13 cellular contexts compared by ENCODE assay signal in genomic region chr9:114613087-114613486, GRCh38. TPM values are rescaled to one million over a fixed set of nuclear protein-coding genes. Genes with fewer than 3 reads are reported as not detected.
A peak's percentile ranks its signal among the peaks of the same experiment; 100 is the strongest.
DNase-seq lines count a peak whose midpoint lies in the region; ATAC-seq and TF ChIP-seq lines count a peak whose summit lies in the region.
"Had no signal": no experiment of that assay in that cellular context is flagged by ENCODE, and none has a peak within 500 bp of the region (broad histone marks: within the 10 kb centered on the region; RNA-seq: fewer than 3 reads in every experiment).

No MANE protein-coding gene starts in this region.

- H2BK15ac ChIP-seq in mesendoderm (replicated peaks; ENCODE audit: low read depth), result no peak overlapping the region

- H4K8ac ChIP-seq in mesendoderm (ENCODE audit: low read depth, low read length), result no peak overlapping the region

- H3K36me3 Mint-ChIP-seq in activated T-cell treated with anti-CD3 and anti-CD28 coated beads, Interleukin-2, amount 50 U/mL, for 4 hours (ENCODE audit: insufficient read depth), result peaks cover 5% of the 10 kb centered on the region
- H3K36me3 Mint-ChIP-seq in activated CD4-positive, alpha-beta memory T cell treated with anti-CD3 and anti-CD28 coated beads, Interleukin-2, amount 10 ng/mL, durations not matched to agents 7 days and 5 days (ENCODE audit: low read depth), result peaks cover 19% of the 10 kb centered on the region
- H3K36me3 Mint-ChIP-seq in type B pancreatic cell, result no peaks in the 10 kb centered on the region

- intact Hi-C loops in right lobe of liver (cut with DNase I), result no loop called here

- WGBS in mesendoderm (ENCODE audit: extremely low coverage, insufficient coverage, low lambda C conversion rate), result no CpG with 5 or more reads among the region's 7 CpGs
- 73% methylated on average over 3 of the region's 7 CpGs for WGBS in right lobe of liver (ENCODE audit: insufficient coverage, low coverage, low lambda C conversion rate, missing lambda C conversion rate)

- no peaks in the 10 kb centered on the region for H3K36me3 ChIP-seq in mesendoderm (ENCODE audit: control insufficient read depth, insufficient read depth, low read length)
- no peaks in the 10 kb centered on the region for H3K36me3 ChIP-seq in right lobe of liver

- H3K9me3 ChIP-seq in right lobe of liver, result no peaks in the 10 kb centered on the region

- H3K9ac ChIP-seq in mesendoderm (ENCODE audit: low read length), result no peak overlapping the region

- CTCF ChIA-PET in activated CD4-positive, alpha-beta memory T cell treated with anti-CD3 and anti-CD28 coated beads, Interleukin-2, amount 10 ng/mL, durations not matched to agents 7 days and 5 days (lab: Charles Lee), result interaction anchor here (3.0 to 3.3 kb wide), 2 partner anchors 21 to 40 kb away, joined by 25 to 32 read pairs; no protein-coding TSS in a partner anchor

- no peak overlapping the region for H3K4ac ChIP-seq in mesendoderm (ENCODE audit: low read depth, low read length)

- no peaks in the 10 kb centered on the region for H3K9me3 Mint-ChIP-seq in activated T-cell treated with anti-CD3 and anti-CD28 coated beads, Interleukin-2, amount 50 U/mL, for 4 hours
- H3K9me3 Mint-ChIP-seq in activated CD4-positive, alpha-beta memory T cell treated with anti-CD3 and anti-CD28 coated beads, Interleukin-2, amount 10 ng/mL, durations not matched to agents 7 days and 5 days, result no peaks in the 10 kb centered on the region
- H3K9me3 Mint-ChIP-seq in type B pancreatic cell, result no peaks in the 10 kb centered on the region

- no peak overlapping the region for H4K5ac ChIP-seq in mesendoderm (ENCODE audit: low read length)

- no peaks in the 10 kb centered on the region for H3K79me2 ChIP-seq in mesendoderm (ENCODE audit: control insufficient read depth, insufficient read depth, low read length)

- peak overlapping the region; percentile 76 for H3K27ac Mint-ChIP-seq in activated CD4-positive, alpha-beta memory T cell treated with anti-CD3 and anti-CD28 coated beads, Interleukin-2, amount 10 ng/mL, durations not matched to agents 7 days and 5 days
- H3K27ac Mint-ChIP-seq in type B pancreatic cell, result peak overlapping the region; percentile 86

- H3K27ac ChIP-seq in mesendoderm (ENCODE audit: low read depth, low read length) (no peak overlapping the region), right lobe of liver (no peak overlapping the region)

- H3K23ac ChIP-seq in mesendoderm (ENCODE audit: low read length), result no peak overlapping the region

- no peaks in the 10 kb centered on the region for H3K79me1 ChIP-seq in mesendoderm (ENCODE audit: low read length)

- DNase-seq in activated T-cell treated with anti-CD3 and anti-CD28 coated beads, Interleukin-2, amount 50 U/mL, for 4 hours, result no peak
- no peak for DNase-seq in activated T-cell treated with anti-CD3 and anti-CD28 coated beads, Interleukin-2, amount 50 U/mL, for 48 hours
- no peak for DNase-seq in activated CD4-positive, alpha-beta memory T cell treated with anti-CD3 and anti-CD28 coated beads, Interleukin-2, amount 10 ng/mL, durations not matched to agents 7 days and 5 days
- DNase-seq in mesendoderm (peak; percentile 9), type B pancreatic cell (ENCODE audit: extremely low spot score, unreplicated experiment) (no peak), right lobe of liver (no peak), ecto neural progenitor cell (ENCODE audit: low spot score) (no peak)
- DNase-seq in activated CD4-positive, CD25-positive, alpha-beta regulatory T cell (lab: John Stamatoyannopoulos, UW), result no peak
- DNase-seq: activated CD8-positive, alpha-beta memory T cell treated with anti-CD3 and anti-CD28 coated beads for 24 hours; glutamatergic neuron; NCI-H1930 had no signal

- no peak overlapping the region for H3K4me2 ChIP-seq in mesendoderm (ENCODE audit: low read length)

- TF ChIP-seq CTCF in type B pancreatic cell (conservative IDR thresholded peaks at IDR 0.05) (no peak), right lobe of liver (IDR thresholded peaks at IDR 0.05) (no peak)

- ATAC-seq in activated T-cell treated with anti-CD3 and anti-CD28 coated beads, Interleukin-2, amount 50 U/mL, for 4 hours, result no peak
- ATAC-seq in right lobe of liver, result no peak

- H3K4me3 ChIP-seq in mesendoderm (ENCODE audit: low read length) (no peak overlapping the region), right lobe of liver (no peak overlapping the region)

- peaks cover 53% of the 10 kb centered on the region for H3K4me1 Mint-ChIP-seq in activated T-cell treated with anti-CD3 and anti-CD28 coated beads, Interleukin-2, amount 50 U/mL, for 4 hours (ENCODE audit: low read depth)
- H3K4me1 Mint-ChIP-seq in activated CD4-positive, alpha-beta memory T cell treated with anti-CD3 and anti-CD28 coated beads, Interleukin-2, amount 10 ng/mL, durations not matched to agents 7 days and 5 days, result peaks cover 52% of the 10 kb centered on the region
- H3K4me1 Mint-ChIP-seq in type B pancreatic cell (ENCODE audit: unreplicated experiment), result peaks cover 25% of the 10 kb centered on the region

- POLR2A ChIA-PET in activated CD4-positive, alpha-beta memory T cell treated with anti-CD3 and anti-CD28 coated beads, Interleukin-2, amount 10 ng/mL, durations not matched to agents 7 days and 5 days (lab: Charles Lee), result interaction anchor here (1.2 to 4.3 kb wide), 4 partner anchors 9 to 39 kb away, joined by 5 to 109 read pairs (median 6); partner anchors contain the start of gene ATP6V1G1

- peak overlapping the region; percentile 87 for H3K4me3 Mint-ChIP-seq in activated T-cell treated with anti-CD3 and anti-CD28 coated beads, Interleukin-2, amount 50 U/mL, for 4 hours
- peak overlapping the region; percentile 84 for H3K4me3 Mint-ChIP-seq in activated CD4-positive, alpha-beta memory T cell treated with anti-CD3 and anti-CD28 coated beads, Interleukin-2, amount 10 ng/mL, durations not matched to agents 7 days and 5 days
- peak overlapping the region; percentile 87 for H3K4me3 Mint-ChIP-seq in type B pancreatic cell

- no peak overlapping the region for H2BK120ac ChIP-seq in mesendoderm (ENCODE audit: low read depth, low read length)

- H2BK5ac ChIP-seq in mesendoderm (ENCODE audit: low read length), result no peak overlapping the region

- H3K27me3 ChIP-seq in mesendoderm (ENCODE audit: insufficient read depth, low read length, poor library complexity), result no peaks in the 10 kb centered on the region
- H3K27me3 ChIP-seq in right lobe of liver, result no peaks in the 10 kb centered on the region

- H3K18ac ChIP-seq in mesendoderm (ENCODE audit: low read length), result no peak overlapping the region

- no peak overlapping the region for H3K56ac ChIP-seq in mesendoderm (ENCODE audit: low read length)

- no peak for TF ChIP-seq POLR2A in right lobe of liver (IDR thresholded peaks at IDR 0.05)

- H3K4me1 ChIP-seq in mesendoderm (ENCODE audit: control insufficient read depth, low read depth, low read length) (peaks cover 5% of the 10 kb centered on the region), right lobe of liver (peaks cover 0 to 11% (median 0%) of the 10 kb centered on the region in 4 donors)

- H2AK5ac ChIP-seq in mesendoderm (ENCODE audit: low read length), result no peak overlapping the region

- no peaks in the 10 kb centered on the region for H3K27me3 Mint-ChIP-seq in activated T-cell treated with anti-CD3 and anti-CD28 coated beads, Interleukin-2, amount 50 U/mL, for 4 hours (ENCODE audit: low read depth)
- no peaks in the 10 kb centered on the region for H3K27me3 Mint-ChIP-seq in activated CD4-positive, alpha-beta memory T cell treated with anti-CD3 and anti-CD28 coated beads, Interleukin-2, amount 10 ng/mL, durations not matched to agents 7 days and 5 days
- no peaks in the 10 kb centered on the region for H3K27me3 Mint-ChIP-seq in type B pancreatic cell

RNA-seq across cellular contexts. Expression of gene TMEM268, which starts 2.0 kb away (rescaled TPM):
- total RNA-seq in activated T-cell treated with anti-CD3 and anti-CD28 coated beads, Interleukin-2, amount 50 U/mL, for 4 hours, result 10 to 100 TPM; 21.6 to 28.4 (median 22.8) TPM
- 10 to 100 TPM; 18.1 to 20.1 TPM for total RNA-seq in activated CD4-positive, alpha-beta memory T cell treated with anti-CD3 and anti-CD28 coated beads, Interleukin-2, amount 10 ng/mL, durations not matched to agents 7 days and 5 days
- 8.0 TPM for polyA plus RNA-seq in mesendoderm (2013, experiment 1 of 2)
- 8.4 TPM for polyA plus RNA-seq in mesendoderm (2013, experiment 2 of 2)
- total RNA-seq in type B pancreatic cell (ENCODE audit: low replicate concordance) (6.5 and 6.6 TPM in 2 replicates), right lobe of liver (1 to 10 TPM; 3.4 to 6.5 (median 5.2) TPM)

RNA-seq across cellular contexts. Expression of gene ATP6V1G1, which starts 25.5 kb away (rescaled TPM):
- 10 to 100 TPM; 45.2 to 51.0 (median 50.3) TPM for total RNA-seq in activated T-cell treated with anti-CD3 and anti-CD28 coated beads, Interleukin-2, amount 50 U/mL, for 4 hours
- 10 to 100 TPM; 92.4 to 94.2 TPM for total RNA-seq in activated CD4-positive, alpha-beta memory T cell treated with anti-CD3 and anti-CD28 coated beads, Interleukin-2, amount 10 ng/mL, durations not matched to agents 7 days and 5 days
- polyA plus RNA-seq in mesendoderm (2013, experiment 1 of 2), result 274 TPM
- polyA plus RNA-seq in mesendoderm (2013, experiment 2 of 2), result 301 TPM
- 110 and 147 TPM in 2 replicates for total RNA-seq in type B pancreatic cell (ENCODE audit: low replicate concordance)
- 100 to 1,000 TPM in 2 of 6 experiments, 10 to 100 TPM in 4; 31.0 to 155 (median 49.1) TPM for total RNA-seq in right lobe of liver

RNA-seq across cellular contexts. Expression of gene TEX53, which starts 44.5 kb away (rescaled TPM):
- not detected for total RNA-seq in activated T-cell treated with anti-CD3 and anti-CD28 coated beads, Interleukin-2, amount 50 U/mL, for 4 hours
- total RNA-seq in activated CD4-positive, alpha-beta memory T cell treated with anti-CD3 and anti-CD28 coated beads, Interleukin-2, amount 10 ng/mL, durations not matched to agents 7 days and 5 days, result not detected
- not detected for polyA plus RNA-seq in mesendoderm (2013, experiment 1 of 2)
- not detected for polyA plus RNA-seq in mesendoderm (2013, experiment 2 of 2)
- total RNA-seq in type B pancreatic cell (ENCODE audit: low replicate concordance), result not detected in 2 replicates
- not detected for total RNA-seq in right lobe of liver
- total RNA-seq: mononuclear cell had no signal
- polyA plus RNA-seq: BJ had no signal
